In genomic region chr7:1175967-1176851, GRCh38 we compare ENCODE assay signal across 8 cellular contexts. TPM values are rescaled to one million over a fixed set of nuclear protein-coding genes. Genes with fewer than 3 reads are reported as not detected.
DNase-seq lines count a peak whose midpoint lies in the region; ATAC-seq and TF ChIP-seq lines count a peak whose summit lies in the region.

No MANE protein-coding gene starts in this region.

- no peaks in the 10 kb centered on the region for H3K9me3 Mint-ChIP-seq in activated CD4-positive, alpha-beta T cell treated with anti-CD3 and anti-CD28 coated beads, Interleukin-2, amount 10 ng/mL, durations not matched to agents 7 days and 5 days

- peak overlapping the region; percentile 30 for H3K4me3 Mint-ChIP-seq in activated CD4-positive, alpha-beta T cell treated with anti-CD3 and anti-CD28 coated beads, Interleukin-2, amount 10 ng/mL, durations not matched to agents 7 days and 5 days

- peaks cover 10% of the 10 kb centered on the region for H3K4me1 ChIP-seq in DND-41 (ENCODE audit: insufficient read depth, low read length)

- H3K4me3 ChIP-seq in DND-41 (ENCODE audit: low read depth in 1 of 2, low read length in 2 of 2), result peak overlapping the region in 1 of 2 experiments; percentile 19; a peak in 2 of 4 replicates

- H3K36me3 Mint-ChIP-seq in activated CD4-positive, alpha-beta T cell treated with anti-CD3 and anti-CD28 coated beads, Interleukin-2, amount 10 ng/mL, durations not matched to agents 7 days and 5 days (ENCODE audit: low read depth), result no peaks in the 10 kb centered on the region

- POLR2A ChIA-PET in activated CD4-positive, alpha-beta T cell treated with anti-CD3 and anti-CD28 coated beads, Interleukin-2, amount 10 ng/mL, durations not matched to agents 7 days and 5 days (lab: Charles Lee), result interaction anchor here (0.6 kb wide), 1 partner anchor 333 kb away, joined by 3 read pairs; no protein-coding TSS in a partner anchor

- H3K9me3 ChIP-seq in DND-41 (ENCODE audit: insufficient read depth, low read length, severe bottlenecking), result no peaks in the 10 kb centered on the region

- H4K20me1 ChIP-seq in DND-41 (ENCODE audit: insufficient read depth, low read length), result no peaks in the 10 kb centered on the region

- H3K27ac Mint-ChIP-seq in activated CD4-positive, alpha-beta T cell treated with anti-CD3 and anti-CD28 coated beads, Interleukin-2, amount 10 ng/mL, durations not matched to agents 7 days and 5 days, result peak overlapping the region; percentile 74

- H3K9ac ChIP-seq in DND-41 (ENCODE audit: low read depth, low read length), result no peak overlapping the region

- peak overlapping the region; percentile 54 for H3K4me2 ChIP-seq in DND-41 (ENCODE audit: insufficient read depth, low read length)

- CTCF ChIA-PET in activated CD4-positive, alpha-beta T cell treated with anti-CD3 and anti-CD28 coated beads, Interleukin-2, amount 10 ng/mL, durations not matched to agents 7 days and 5 days (lab: Charles Lee), result interaction anchor here (0.5 to 4.3 kb wide), 27 partner anchors 10 to 237 kb away, joined by 3 to 50 read pairs (median 5); partner anchors contain the start of genes GPR146 and ZFAND2A

- no peak overlapping the region for H3K27ac ChIP-seq in DND-41 (ENCODE audit: low read length)

- peak; percentile 96 for TF ChIP-seq CTCF in DND-41 (IDR thresholded peaks at IDR 0.05; ENCODE audit: borderline replicate concordance, extremely low read depth, low read length, poor library complexity, severe bottlenecking)

- H3K27me3 Mint-ChIP-seq in activated CD4-positive, alpha-beta T cell treated with anti-CD3 and anti-CD28 coated beads, Interleukin-2, amount 10 ng/mL, durations not matched to agents 7 days and 5 days, result peaks cover 11% of the 10 kb centered on the region

- no peaks in the 10 kb centered on the region for H3K36me3 ChIP-seq in DND-41 (ENCODE audit: insufficient read depth, low read length)

- peak; percentile 82 for DNase-seq in DND-41
- DNase-seq in NCI-H526 treated with DMSO at 0.1 percent for 48 hours (lab: John Stamatoyannopoulos, UW), result peak; percentile 22
- DNase-seq in activated CD4-positive, alpha-beta T cell treated with anti-CD3 and anti-CD28 coated beads, Interleukin-2, amount 10 ng/mL, durations not matched to agents 7 days and 5 days, result peak; percentile 82
- peak; percentile 89 for DNase-seq in dermis blood vessel endothelial cell
- DNase-seq in lung microvascular endothelial cell (ENCODE audit: low read depth in 2 of 2), result peak; percentile 78 to 82
- peak; percentile 77 to 89 (median 87) for DNase-seq in stimulated activated CD4-positive, alpha-beta T cell treated with anti-CD3 and anti-CD28 coated beads, TNF-alpha, amount 100 ng/mL, for 48 hours (ENCODE audit: low read depth in 3 of 3)

- H3K4me1 Mint-ChIP-seq in activated CD4-positive, alpha-beta T cell treated with anti-CD3 and anti-CD28 coated beads, Interleukin-2, amount 10 ng/mL, durations not matched to agents 7 days and 5 days, result peaks cover 17% of the 10 kb centered on the region

- H3K79me2 ChIP-seq in DND-41 (ENCODE audit: insufficient read depth, low read length), result no peaks in the 10 kb centered on the region

- no peaks in the 10 kb centered on the region for H3K27me3 ChIP-seq in DND-41 (ENCODE audit: insufficient read depth, low read length, poor library complexity)

- peak overlapping the region; percentile 68 for H2AFZ ChIP-seq in DND-41 (ENCODE audit: low read depth, low read length)

- ATAC-seq in DND-41 (ENCODE audit: insufficient read depth, low read depth) (peak; percentile 86), HG02759 (IDR thresholded peaks at IDR 0.05; ENCODE audit: unreplicated experiment) (peak; percentile 73), HG02870 (IDR thresholded peaks at IDR 0.05; ENCODE audit: unreplicated experiment) (no peak)

RNA-seq across cellular contexts. Expression of gene ZFAND2A, which starts 16.2 kb away (rescaled TPM):
- total RNA-seq in activated CD4-positive, alpha-beta T cell treated with anti-CD3 and anti-CD28 coated beads, Interleukin-2, amount 10 ng/mL, durations not matched to agents 7 days and 5 days, result 10 to 100 TPM; 23.3 to 24.0 TPM
- 12.2 and 27.7 TPM in 2 replicates for total RNA-seq in dermis blood vessel endothelial cell
- 6.5 and 14.1 TPM in 2 replicates for total RNA-seq in lung microvascular endothelial cell

RNA-seq across cellular contexts. Expression of gene UNCX, which starts 56.5 kb away (rescaled TPM):
- total RNA-seq in activated CD4-positive, alpha-beta T cell treated with anti-CD3 and anti-CD28 coated beads, Interleukin-2, amount 10 ng/mL, durations not matched to agents 7 days and 5 days, result not detected
- total RNA-seq in dermis blood vessel endothelial cell (not detected in 2 replicates), lung microvascular endothelial cell (not detected in 2 replicates)

Comparison
In these comparisons a context has a peak if more than half of its experiments do, and no peak if none do; other contexts are left out.
1. DNase-seq: peak in every context shown above with its lines; median percentile 89 in dermis blood vessel endothelial cell; 87 in stimulated activated CD4-positive, alpha-beta T cell treated with anti-CD3 and anti-CD28 coated beads, TNF-alpha, amount 100 ng/mL, for 48 hours; 82 in DND-41; 82 in activated CD4-positive, alpha-beta T cell treated with anti-CD3 and anti-CD28 coated beads, Interleukin-2, amount 10 ng/mL, durations not matched to agents 7 days and 5 days; 80 in lung microvascular endothelial cell; 22 in NCI-H526 treated with DMSO at 0.1 percent for 48 hours.